ENCODE assay signal across 8 cellular contexts in the genomic region with DNA sequence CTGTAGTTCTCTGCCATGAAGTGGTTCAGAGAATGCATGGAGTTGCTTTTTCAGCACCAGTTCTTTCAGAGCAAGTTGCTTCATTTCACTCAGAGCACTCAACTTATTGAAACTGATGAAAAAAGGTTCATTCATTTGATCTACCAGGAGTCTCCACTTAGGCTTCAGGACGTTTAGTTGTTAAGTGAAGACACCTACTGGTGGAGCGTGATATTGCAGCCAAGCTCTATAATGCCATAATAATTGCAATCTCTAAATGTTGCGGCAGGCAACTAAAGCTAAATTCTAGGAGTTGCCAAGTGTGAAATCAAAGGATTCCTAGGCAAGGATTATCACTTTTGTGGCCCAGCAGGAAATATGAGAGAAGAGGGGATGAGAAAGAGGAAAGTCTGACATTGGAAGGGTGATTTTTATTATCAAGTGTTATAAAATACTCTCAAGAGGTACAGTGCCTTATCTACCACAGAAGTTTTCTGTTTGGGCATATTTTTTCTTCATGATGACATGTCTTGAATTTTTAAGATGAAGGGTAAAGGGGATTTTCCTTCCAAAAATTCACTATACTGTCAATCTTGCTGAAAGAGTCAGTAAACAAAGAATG.
DNase-seq lines count a peak whose midpoint lies in the region; ATAC-seq, FAIRE-seq and TF ChIP-seq lines count a peak whose summit lies in the region.

No MANE protein-coding gene starts in this region.

- peaks cover 3% of the 10 kb centered on the region for H3K9me3 ChIP-seq in astrocyte (ENCODE audit: insufficient read depth, low read depth, low read length)

- H4K20me1 ChIP-seq in KMS-11 (ENCODE audit: insufficient read depth) (no peaks in the 10 kb centered on the region), astrocyte (ENCODE audit: insufficient read depth, low read length) (peaks cover 29% of the 10 kb centered on the region)

- DNase-seq in NCI-H82 (lab: John Stamatoyannopoulos, UW) (peak; percentile 64), NCI-H82 treated with DMSO at 0.1 percent for 48 hours (lab: John Stamatoyannopoulos, UW; ENCODE audit: unreplicated experiment) (no peak), astrocyte (ENCODE audit: low read depth) (peak; percentile 23), lung microvascular endothelial cell (ENCODE audit: low read depth in 2 of 2) (peak; percentile 50 to 70)
- DNase-seq in stimulated activated naive CD4-positive, alpha-beta T cell treated with Interleukin-2 at 50 U/mL for 16 hours (lab: John Stamatoyannopoulos, UW): no peak

- H3K36me3 Mint-ChIP-seq in astrocyte (ENCODE audit: low read depth, unreplicated experiment): peaks cover 42% of the 10 kb centered on the region

- H3K4me3 Mint-ChIP-seq in astrocyte (ENCODE audit: unreplicated experiment): no peak overlapping the region

- H3K79me2 ChIP-seq in KMS-11 (ENCODE audit: insufficient read depth, low read depth) (no peaks in the 10 kb centered on the region), astrocyte (ENCODE audit: insufficient read depth, low read length) (no peaks in the 10 kb centered on the region)

- peaks cover 6% of the 10 kb centered on the region for H3K9me3 Mint-ChIP-seq in astrocyte (ENCODE audit: unreplicated experiment)

- no peaks in the 10 kb centered on the region for H3K4me1 Mint-ChIP-seq in astrocyte (ENCODE audit: low read depth, unreplicated experiment)

- H3K27me3 ChIP-seq in KMS-11 (ENCODE audit: insufficient read depth, low read depth) (no peaks in the 10 kb centered on the region), astrocyte (ENCODE audit: insufficient read depth, low read length) (no peaks in the 10 kb centered on the region)

- H3K36me3 ChIP-seq in KMS-11 (ENCODE audit: insufficient read depth): no peaks in the 10 kb centered on the region
- H3K36me3 ChIP-seq in astrocyte (ENCODE audit: insufficient read depth, low read length): peaks cover 31% of the 10 kb centered on the region

- no peaks in the 10 kb centered on the region for H3K4me1 ChIP-seq in KMS-11 (ENCODE audit: low read depth, poor library complexity, severe bottlenecking)
- H3K4me1 ChIP-seq in astrocyte (ENCODE audit: insufficient read depth, low read length): no peaks in the 10 kb centered on the region

- no peak for ATAC-seq in GM21528 (IDR thresholded peaks at IDR 0.05; ENCODE audit: low FRiP score, unreplicated experiment)
- no peak for ATAC-seq in HG02678 (IDR thresholded peaks at IDR 0.05; ENCODE audit: unreplicated experiment)

- H3K9ac ChIP-seq in KMS-11 (no peak overlapping the region), astrocyte (ENCODE audit: low read length) (no peak overlapping the region)

- no peak overlapping the region for H3K4me3 ChIP-seq in KMS-11 (IDR thresholded peaks at IDR 0.05; ENCODE audit: insufficient read depth, low read depth, low read length)
- H3K4me3 ChIP-seq in astrocyte (ENCODE audit: insufficient read depth, low read depth, low read length): no peak overlapping the region

- H3K4me2 ChIP-seq in KMS-11 (no peak overlapping the region), astrocyte (ENCODE audit: low read length) (no peak overlapping the region)

- H3K27ac ChIP-seq in KMS-11 (no peak overlapping the region), astrocyte (ENCODE audit: low read depth, low read length) (no peak overlapping the region)

- no peak overlapping the region for H2AFZ ChIP-seq in KMS-11 (ENCODE audit: low read depth)
- no peak overlapping the region for H2AFZ ChIP-seq in astrocyte (ENCODE audit: low read depth, low read length)

- peak; percentile 17 for FAIRE-seq in astrocyte (lab: Jason Lieb, UNC)

- no peak overlapping the region for H3K27ac Mint-ChIP-seq in astrocyte (ENCODE audit: unreplicated experiment)

- TF ChIP-seq CTCF in KMS-11 (conservative IDR thresholded peaks at IDR 0.05; ENCODE audit: low read depth, low read length) (peak; percentile 51), astrocyte (IDR thresholded peaks at IDR 0.05; ENCODE audit: insufficient read depth, low read depth, low read length) (peak; percentile 68)

- no peaks in the 10 kb centered on the region for H3K27me3 Mint-ChIP-seq in astrocyte (ENCODE audit: low read depth, unreplicated experiment)

Comparison
In these comparisons a context has a peak if more than half of its experiments do, and no peak if none do; other contexts are left out.
1. DNase-seq: peak in NCI-H82 (single experiment), astrocyte (single experiment) and lung microvascular endothelial cell (2 of 2); none in NCI-H82 treated with DMSO at 0.1 percent for 48 hours (single experiment) and stimulated activated naive CD4-positive, alpha-beta T cell treated with Interleukin-2 at 50 U/mL for 16 hours (single experiment).